10 cellular contexts compared by ENCODE assay signal in the genomic region with DNA sequence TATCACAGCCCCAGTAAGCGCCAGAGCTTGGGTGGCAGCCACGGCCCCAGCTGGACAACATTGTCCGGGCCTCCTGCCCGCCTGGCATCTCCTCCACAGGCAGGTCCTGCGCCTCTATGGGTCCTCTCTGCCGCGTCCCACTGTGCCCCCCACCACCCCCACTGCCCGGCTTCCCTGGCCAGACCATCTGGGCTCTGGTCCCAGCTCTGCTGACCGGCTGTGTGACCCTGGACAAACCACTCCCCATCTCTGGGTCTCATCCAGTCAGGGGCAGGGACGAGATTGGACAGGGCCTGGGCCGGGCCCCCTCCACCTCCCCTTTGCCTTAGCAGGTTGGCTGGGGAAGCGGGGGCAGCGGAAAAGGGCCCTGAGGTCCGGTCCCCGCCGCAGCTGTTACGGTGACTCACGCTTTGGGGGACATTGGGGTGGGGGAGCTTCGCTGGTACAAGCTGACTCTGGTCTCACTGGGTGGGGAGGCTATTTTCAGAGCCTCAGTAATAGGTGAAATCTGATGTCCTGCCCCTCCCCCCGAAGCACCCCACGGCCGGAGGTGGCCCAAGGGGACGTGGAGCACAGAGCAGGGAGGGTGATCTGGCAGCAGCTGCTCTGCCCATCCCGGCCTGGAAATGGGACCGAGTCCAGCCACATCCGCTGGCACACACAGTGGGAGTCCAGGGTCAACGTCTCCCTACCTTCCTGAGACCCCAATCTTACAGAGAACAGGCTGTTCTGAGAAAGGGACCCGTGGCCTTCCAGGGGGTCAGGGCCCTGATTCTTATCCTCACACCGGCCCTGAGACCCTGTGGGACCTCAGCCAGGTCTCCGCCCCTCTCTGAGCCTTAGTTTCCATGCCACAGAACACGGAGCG. TPM values are rescaled to one million over a fixed set of nuclear protein-coding genes. Genes with fewer than 3 reads are reported as not detected.
DNase-seq lines count a peak whose midpoint lies in the region; ATAC-seq, FAIRE-seq and TF ChIP-seq lines count a peak whose summit lies in the region.
"Had no signal": no experiment of that assay in that cellular context is flagged by ENCODE, and none has a peak within 500 bp of the region (broad histone marks: within the 10 kb centered on the region; RNA-seq: fewer than 3 reads in every experiment).

No MANE protein-coding gene starts in this region.

- POLR2A ChIA-PET in CD4-positive, alpha-beta T cell (lab: Charles Lee), result no interaction called here
- POLR2A ChIA-PET in naive thymus-derived CD8-positive, alpha-beta T cell (lab: Charles Lee), result interaction anchor here (2.1 kb wide), 1 partner anchor 11 kb away, joined by 5 read pairs; no protein-coding TSS in a partner anchor

- in situ Hi-C loops in transverse colon (cut with MboI; ENCODE audit: low pct_ligation_motif_present in 1 of 4, low pct_unique_long_range_greater_than_20kb in 1 of 4, low sequenced_read_pairs in 3 of 4), result no loop called here

- ATAC-seq in CD4-positive, alpha-beta T cell (ENCODE audit: poor library complexity), result no peak
- ATAC-seq in naive thymus-derived CD8-positive, alpha-beta T cell, result no peak
- ATAC-seq: T-cell had no signal

- no peaks in the 10 kb centered on the region for H3K9me3 Mint-ChIP-seq in CD4-positive, alpha-beta T cell
- no peaks in the 10 kb centered on the region for H3K9me3 Mint-ChIP-seq in naive thymus-derived CD8-positive, alpha-beta T cell
- H3K9me3 Mint-ChIP-seq: activated naive CD4-positive, alpha-beta T cell treated with anti-CD3 and anti-CD28 coated beads, Interleukin-2, amount 50 U/mL, for 24 hours; T-cell had no signal

- whole genome bisulfite sequencing in transverse colon (ENCODE audit: low coverage in 1 of 2), 2 donors, result 68% methylated on average over 32 of the region's 32 CpGs; no CpG with 5 or more reads in 1 of the 2 donors

- H3K36me3 ChIP-seq in SJCRH30, result no peaks in the 10 kb centered on the region
- H3K36me3 ChIP-seq in fibroblast of lung (ENCODE audit: control insufficient read depth, insufficient read depth, low read length), result peaks cover 5% of the 10 kb centered on the region
- no peaks in the 10 kb centered on the region for H3K36me3 ChIP-seq in mucosa of rectum (ENCODE audit: control insufficient read depth in 2 of 2, insufficient read depth in 2 of 2, low read length in 2 of 2)
- H3K36me3 ChIP-seq in transverse colon, result no peaks in the 10 kb centered on the region

- peaks cover 81% of the 10 kb centered on the region for H3K79me2 ChIP-seq in fibroblast of lung (ENCODE audit: control insufficient read depth, insufficient read depth, low read length)

- H3K4me3 ChIP-seq in SJCRH30 (peak overlapping the region; percentile 20), fibroblast of lung (replicated peaks in 1 of 4; ENCODE audit: control extremely low read depth in 1 of 4, insufficient read depth in 1 of 4, low read depth in 3 of 4, low read length in 4 of 4) (peak overlapping the region in 1 of 4 experiments; percentile 34), mucosa of rectum (ENCODE audit: low read length in 2 of 2) (no peak overlapping the region), transverse colon (peak overlapping the region in 1 of 4 donors; percentile 3)

- H4K20me1 ChIP-seq in fibroblast of lung (ENCODE audit: control insufficient read depth, extremely low read depth, insufficient read depth, low read length), result peaks cover 3% of the 10 kb centered on the region

- TF ChIP-seq POLR2A in transverse colon (IDR thresholded peaks at IDR 0.05) (no peak), GM12892 (IDR thresholded peaks at IDR 0.05; ENCODE audit: low read depth, low read length) (no peak)

- no peak for TF ChIP-seq EP300 in transverse colon (IDR thresholded peaks at IDR 0.05; ENCODE audit: low read depth)

- no peaks in the 10 kb centered on the region for H3K36me3 Mint-ChIP-seq in CD4-positive, alpha-beta T cell (ENCODE audit: low read depth)
- H3K36me3 Mint-ChIP-seq in naive thymus-derived CD8-positive, alpha-beta T cell, result peaks cover 0 to 2% (median 0%) of the 10 kb centered on the region in 3 donors
- H3K36me3 Mint-ChIP-seq: activated naive CD4-positive, alpha-beta T cell treated with anti-CD3 and anti-CD28 coated beads, Interleukin-2, amount 50 U/mL, for 24 hours; T-cell had no signal

- H3K9ac ChIP-seq in fibroblast of lung (ENCODE audit: insufficient read depth, low read length), result no peak overlapping the region
- peak overlapping the region in 1 of 2 donors; percentile 28 for H3K9ac ChIP-seq in mucosa of rectum (ENCODE audit: low read depth in 1 of 2, low read length in 2 of 2)

- peak overlapping the region; percentile 65 for H3K4me2 ChIP-seq in fibroblast of lung (ENCODE audit: extremely low read depth, insufficient read depth, low read length)

- H3K27ac ChIP-seq in SJCRH30 (peak overlapping the region; percentile 80), fibroblast of lung (ENCODE audit: insufficient read depth, low read length) (peak overlapping the region; percentile 65), mucosa of rectum (ENCODE audit: low read depth in 2 of 2, low read length in 2 of 2) (peak overlapping the region; percentile 68 to 77), transverse colon (peak overlapping the region; percentile 81 to 99 (median 92))
- no peak overlapping the region for H3K27ac ChIP-seq in CD4-positive, alpha-beta T cell (ENCODE audit: low read depth, low read length)

- H3K27me3 ChIP-seq in SJCRH30 (no peaks in the 10 kb centered on the region), fibroblast of lung (ENCODE audit: control insufficient read depth, insufficient read depth, low read length) (no peaks in the 10 kb centered on the region), mucosa of rectum (ENCODE audit: control insufficient read depth in 2 of 2, insufficient read depth in 2 of 2, low read length in 2 of 2) (no peaks in the 10 kb centered on the region), transverse colon (no peaks in the 10 kb centered on the region)
- H3K27me3 ChIP-seq in CD4-positive, alpha-beta T cell (ENCODE audit: control insufficient read depth, insufficient read depth, low read length), result no peaks in the 10 kb centered on the region

- peak; percentile 96 to 97 for DNase-seq in SJCRH30
- peak; percentile 85 to 91 for DNase-seq in fibroblast of lung (ENCODE audit: low read depth in 2 of 2)
- peak; percentile 65 for DNase-seq in transverse colon
- DNase-seq in CD4-positive, alpha-beta T cell, result no peak
- no peak for DNase-seq in naive thymus-derived CD8-positive, alpha-beta T cell
- DNase-seq in germinal center (ENCODE audit: low spot score), result no peak
- no peak for DNase-seq in GM12892 (ENCODE audit: insufficient read length)
- DNase-seq: T-cell had no signal

- TF ChIP-seq CTCF in fibroblast of lung (conservative IDR thresholded peaks at IDR 0.05 in 1 of 2, IDR thresholded peaks at IDR 0.05 in 1 of 2; ENCODE audit: low read depth in 1 of 2, low read length in 2 of 2) (no peak), transverse colon (IDR thresholded peaks at IDR 0.05) (no peak)
- TF ChIP-seq CTCF in CD4-positive, alpha-beta T cell (IDR thresholded peaks at IDR 0.05), result no peak

- peaks cover 11% of the 10 kb centered on the region for H3K4me1 Mint-ChIP-seq in CD4-positive, alpha-beta T cell (ENCODE audit: low read depth)
- peaks cover 11 to 24% (median 16%) of the 10 kb centered on the region in 4 donors for H3K4me1 Mint-ChIP-seq in naive thymus-derived CD8-positive, alpha-beta T cell

- H3K4me1 ChIP-seq in SJCRH30, result peaks cover 11% of the 10 kb centered on the region
- peaks cover 22% of the 10 kb centered on the region for H3K4me1 ChIP-seq in fibroblast of lung (ENCODE audit: control insufficient read depth, extremely low read depth, insufficient read depth, low read length)
- H3K4me1 ChIP-seq in mucosa of rectum (ENCODE audit: control insufficient read depth in 2 of 2, insufficient read depth in 2 of 2, low read length in 2 of 2), result peaks cover 0 to 4% of the 10 kb centered on the region in 2 donors
- H3K4me1 ChIP-seq in transverse colon, result peaks cover 7 to 39% (median 19%) of the 10 kb centered on the region in 4 donors

- CTCF ChIA-PET in CD4-positive, alpha-beta T cell (lab: Charles Lee), result no interaction called here

- intact Hi-C loops in transverse colon (cut with DNase I; ENCODE audit: low total_unique reads), result no loop called here
- intact Hi-C loops in CD4-positive, alpha-beta T cell (cut with DNase I, micrococcal nuclease), result no loop called here

- no peak for FAIRE-seq in GM12892 (lab: Jason Lieb, UNC)

- no peaks in the 10 kb centered on the region for H3K9me3 ChIP-seq in SJCRH30 (replicated peaks)
- no peaks in the 10 kb centered on the region for H3K9me3 ChIP-seq in fibroblast of lung (ENCODE audit: control insufficient read depth, insufficient read depth, low read depth, low read length)
- H3K9me3 ChIP-seq in mucosa of rectum (ENCODE audit: control insufficient read depth in 2 of 2, low read length in 2 of 2), result no peaks in the 10 kb centered on the region
- H3K9me3 ChIP-seq in transverse colon, result no peaks in the 10 kb centered on the region
- no peaks in the 10 kb centered on the region for H3K9me3 ChIP-seq in CD4-positive, alpha-beta T cell (ENCODE audit: control insufficient read depth, low read length)

- H3K27ac Mint-ChIP-seq in CD4-positive, alpha-beta T cell, result no peak overlapping the region
- H3K27ac Mint-ChIP-seq in naive thymus-derived CD8-positive, alpha-beta T cell, result peak overlapping the region in 1 of 10 donors; percentile 65
- H3K27ac Mint-ChIP-seq: activated naive CD4-positive, alpha-beta T cell treated with anti-CD3 and anti-CD28 coated beads, Interleukin-2, amount 50 U/mL, for 24 hours; T-cell had no signal

- no peaks in the 10 kb centered on the region for H3K27me3 Mint-ChIP-seq in CD4-positive, alpha-beta T cell
- H3K27me3 Mint-ChIP-seq in naive thymus-derived CD8-positive, alpha-beta T cell, result no peaks in the 10 kb centered on the region
- H3K27me3 Mint-ChIP-seq: activated naive CD4-positive, alpha-beta T cell treated with anti-CD3 and anti-CD28 coated beads, Interleukin-2, amount 50 U/mL, for 24 hours; T-cell had no signal

- no peak overlapping the region for H3K4me3 Mint-ChIP-seq in CD4-positive, alpha-beta T cell
- no peak overlapping the region for H3K4me3 Mint-ChIP-seq in naive thymus-derived CD8-positive, alpha-beta T cell
- H3K4me3 Mint-ChIP-seq: activated naive CD4-positive, alpha-beta T cell treated with anti-CD3 and anti-CD28 coated beads, Interleukin-2, amount 50 U/mL, for 24 hours; T-cell had no signal

- no peak overlapping the region for H2AFZ ChIP-seq in fibroblast of lung (ENCODE audit: low read length)

RNA-seq across cellular contexts. Expression of a gene that starts 9.1 kb away (rescaled TPM):
- total RNA-seq in SJCRH30 (2014; rRNA removed; shearing (Covaris generic)), result 15.1 and 16.4 TPM in 2 replicates
- total RNA-seq in fibroblast of lung (34.9 and 66.4 TPM in 2 replicates), transverse colon (100 to 1,000 TPM in 1 of 4 donors, 10 to 100 TPM in 3; 39.9 to 145 (median 68.1) TPM)
- 7.9 and 16.6 TPM in 2 replicates for polyA plus RNA-seq in fibroblast of lung
- polyA plus RNA-seq in fibroblast of lung (2012), result 89.7 and 117 TPM in 2 replicates
- polyA minus RNA-seq in fibroblast of lung (ENCODE audit: low replicate concordance), result 101 and 159 TPM in 2 replicates
- 10 to 100 TPM; 22.1 to 22.2 TPM for total RNA-seq in CD4-positive, alpha-beta T cell
- total RNA-seq in naive thymus-derived CD8-positive, alpha-beta T cell, result 10 to 100 TPM; 30.2 to 34.8 TPM
- 10 to 100 TPM in 2 of 3 donors, 1 to 10 TPM in 1; 5.8 to 15.8 (median 12.1) TPM for polyA plus RNA-seq in naive thymus-derived CD8-positive, alpha-beta T cell
- polyA plus RNA-seq in GM12892 (2012; ENCODE audit: missing spikeins), result 3.5 TPM

Comparison
In these comparisons a context has a peak if more than half of its experiments do, and no peak if none do; other contexts are left out.
1. DNase-seq: peak in SJCRH30 (2 of 2), fibroblast of lung (2 of 2) and transverse colon (single experiment); none in CD4-positive, alpha-beta T cell (0 of 10), naive thymus-derived CD8-positive, alpha-beta T cell (0 of 10), germinal center (single experiment) and GM12892 (single experiment).